Comparison of ENCODE assay signal across 8 cellular contexts in the genomic region with DNA sequence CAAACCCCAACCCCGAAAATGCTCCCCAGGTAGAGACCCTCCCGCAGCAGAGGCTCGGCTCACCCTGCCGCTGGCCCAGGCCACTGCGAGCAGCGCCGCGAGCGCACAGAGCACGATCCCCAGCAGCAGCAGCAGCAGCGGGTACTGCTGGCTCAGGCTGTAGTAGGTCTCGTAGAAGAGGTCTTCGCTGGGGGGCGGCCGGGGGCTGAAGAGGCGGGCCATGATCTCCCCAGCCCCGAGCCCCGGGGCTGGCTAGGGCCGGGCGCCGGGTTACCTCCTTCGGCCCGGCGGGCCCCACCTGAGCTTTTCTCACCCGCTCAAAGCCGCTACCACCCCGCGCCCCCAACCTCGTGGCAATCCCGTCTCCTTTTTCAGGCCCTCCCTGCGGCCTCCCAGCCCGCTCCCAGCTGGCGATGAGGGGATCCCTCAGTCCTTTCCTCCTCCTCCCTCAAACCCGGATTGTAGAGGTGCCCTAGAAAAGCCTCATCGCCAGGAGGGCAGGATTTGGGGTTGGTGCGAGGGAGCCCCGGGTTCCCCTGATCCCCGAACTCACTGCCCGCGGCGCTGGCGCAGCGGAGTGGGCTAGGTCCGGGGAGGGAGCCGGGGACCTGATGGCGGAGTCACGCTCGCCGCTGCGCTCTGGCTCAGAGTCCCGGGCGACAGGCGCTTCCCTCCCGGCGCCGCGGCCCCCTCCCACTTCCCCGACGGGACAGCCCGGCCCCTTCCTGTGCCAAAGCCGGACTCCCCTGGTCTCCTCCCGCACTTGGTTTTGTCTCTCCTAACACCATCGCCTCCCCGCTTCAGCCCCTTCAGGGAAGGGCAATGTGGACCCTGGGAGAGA. TPM values are rescaled to one million over a fixed set of nuclear protein-coding genes. Genes with fewer than 3 reads are reported as not detected.
DNase-seq lines count a peak whose midpoint lies in the region; ATAC-seq and TF ChIP-seq lines count a peak whose summit lies in the region.

Gene ADCY4 (minus strand): TSS at position 641 of the 841 bp plus-strand sequence. CDS start 419 bp downstream, at position 222.

- peak within 1 kb of the TSS; percentile 83 for H3K4me2 ChIP-seq in DOHH2 (ENCODE audit: low read length)

- POLR2A ChIA-PET in WTC11 (lab: Charles Lee): no interaction called here

- H3K36me3 ChIP-seq in DOHH2 (ENCODE audit: control insufficient read depth, low read length): no peaks in the 10 kb centered on the region
- H3K36me3 ChIP-seq in neutrophil: peaks cover 33% of the 10 kb centered on the region

- H3K27ac ChIP-seq in DOHH2 (ENCODE audit: low read depth, low read length): no peak within 1 kb of the TSS
- H3K27ac ChIP-seq in neutrophil: peak within 1 kb of the TSS; percentile 91

- no peaks in the 10 kb centered on the region; the same call in 1 of the 2 replicates for H3F3A ChIP-seq in DOHH2 (ENCODE audit: control insufficient read depth, insufficient read depth)

- CTCF ChIA-PET in WTC11 (lab: Charles Lee): interaction anchor here (0.6 to 17.1 kb wide), 18 partner anchors 7 to 107 kb away, joined by 3 to 518 read pairs (median 24); partner anchors contain the start of genes CBLN3, CIDEB, KHNYN and LTB4R

- H3K27me3 Mint-ChIP-seq in WTC11 (ENCODE audit: low read depth): peaks cover 100% of the 10 kb centered on the region

- peak within 1 kb of the TSS; percentile 66 for H3K4me3 ChIP-seq in DOHH2 (ENCODE audit: low read length)
- peak within 1 kb of the TSS; percentile 46 for H3K4me3 ChIP-seq in fibroblast of the aortic adventitia (ENCODE audit: low read depth, low read length)
- peak within 1 kb of the TSS; percentile 65 to 72 for H3K4me3 ChIP-seq in neutrophil (ENCODE audit: low read depth in 1 of 2, low read length in 1 of 2)

- DNase-seq in WTC11 (ENCODE audit: low spot score) (peak; percentile 41), fibroblast of the aortic adventitia (ENCODE audit: low read depth) (no peak), A172 (ENCODE audit: low spot score) (no peak), anterior cingulate cortex (lab: John Stamatoyannopoulos, UW) (no peak), GM19238 (ENCODE audit: insufficient read length, low spot score) (no peak)

- H3K36me3 Mint-ChIP-seq in WTC11: no peaks in the 10 kb centered on the region

- H3K4me3 Mint-ChIP-seq in WTC11: peak within 1 kb of the TSS; percentile 78

- H3K27me3 ChIP-seq in DOHH2 (ENCODE audit: control insufficient read depth, low read length) (peaks cover 19% of the 10 kb centered on the region), neutrophil (peaks cover 17% of the 10 kb centered on the region)

- H4K20me1 ChIP-seq in DOHH2 (ENCODE audit: control insufficient read depth, insufficient read depth, low read depth, low read length): no peaks in the 10 kb centered on the region

- H3K9me3 Mint-ChIP-seq in WTC11: no peaks in the 10 kb centered on the region

- no peak within 1 kb of the TSS for H3K27ac Mint-ChIP-seq in WTC11

- H3K9me2 ChIP-seq in DOHH2 (replicated peaks; ENCODE audit: control insufficient read depth, low read length): no peaks in the 10 kb centered on the region

- no peaks in the 10 kb centered on the region for H3K79me2 ChIP-seq in DOHH2 (ENCODE audit: control insufficient read depth, low read length)

- ATAC-seq in WTC11 (peak; percentile 5; the same call in 1 of the 2 replicates), GM21381 (IDR thresholded peaks at IDR 0.05; ENCODE audit: unreplicated experiment) (no peak)

- H3K4me1 Mint-ChIP-seq in WTC11: peaks cover 24% of the 10 kb centered on the region

- H3K9me3 ChIP-seq in DOHH2 (ENCODE audit: control insufficient read depth, insufficient read depth, low read length) (no peaks in the 10 kb centered on the region), neutrophil (no peaks in the 10 kb centered on the region)

- peaks cover 37% of the 10 kb centered on the region for H3K4me1 ChIP-seq in DOHH2 (ENCODE audit: control insufficient read depth, low read length)
- peaks cover 93 to 96% of the 10 kb centered on the region in 2 experiments for H3K4me1 ChIP-seq in neutrophil (ENCODE audit: control insufficient read depth in 1 of 2, insufficient read depth in 1 of 2, low read depth in 1 of 2, low read length in 1 of 2)

- no peak for TF ChIP-seq CTCF in DOHH2 (IDR thresholded peaks at IDR 0.05; ENCODE audit: low read depth, low read length, poor library complexity, severe bottlenecking)
- TF ChIP-seq CTCF in WTC11 (IDR thresholded peaks at IDR 0.05): no peak
- no peak for TF ChIP-seq CTCF in fibroblast of the aortic adventitia (IDR thresholded peaks at IDR 0.05; ENCODE audit: insufficient read depth, low read length)
- no peak for TF ChIP-seq CTCF in neutrophil (IDR thresholded peaks at IDR 0.05)

TF ChIP-seq in WTC11, 78 proteins besides CTCF, POLR2A, EP300 and RAD21:
- TF ChIP-seq JAZF1 (CRISPR knock-in tag; IDR thresholded peaks at IDR 0.05) (no peak), IRF1 (CRISPR knock-in tag; IDR thresholded peaks at IDR 0.05) (no peak), PRDM15 (CRISPR knock-in tag; IDR thresholded peaks at IDR 0.05) (0 out of 2 replicates have a peak, but pooled peaks have one; percentile 32), NFATC4 (CRISPR knock-in tag; IDR thresholded peaks at IDR 0.05) (no peak), FOXP1 (CRISPR knock-in tag; IDR thresholded peaks at IDR 0.05; ENCODE audit: borderline replicate concordance) (0 out of 2 replicates have a peak, but pooled peaks have one; percentile 26), JUN (CRISPR knock-in tag; IDR thresholded peaks at IDR 0.05) (0 out of 2 replicates have a peak, but pooled peaks have one; percentile 14)
TF ChIP-seq in WTC11: peak in this region for 3.

RNA-seq across cellular contexts. Expression of gene ADCY4, which starts in this region (rescaled TPM):
- total RNA-seq in WTC11 (2021): 0.96 to 2.4 TPM (median 1.1 TPM) in 3 replicates
- total RNA-seq in fibroblast of the aortic adventitia (ENCODE audit: low replicate concordance): 1.2 and 6.3 TPM in 2 replicates
- total RNA-seq in A172 (2014; rRNA removed; shearing (Covaris generic)): 0.05 TPM in 1 of 2 replicates, not detected in the other
